Comparison of ENCODE assay signal across 8 cellular contexts in genomic region chr12:10153271-10154144, GRCh38. TPM values are rescaled to one million over a fixed set of nuclear protein-coding genes. Genes with fewer than 3 reads are reported as not detected.
DNase-seq lines count a peak whose midpoint lies in the region; ATAC-seq and TF ChIP-seq lines count a peak whose summit lies in the region.

No MANE protein-coding gene starts in this region.

- ATAC-seq in DND-41 (ENCODE audit: insufficient read depth, low read depth) (peak; percentile 54; the same call in 1 of the 3 replicates), HG02798 (IDR thresholded peaks at IDR 0.05; ENCODE audit: poor library complexity, unreplicated experiment) (peak; percentile 69), memory B cell (ENCODE audit: low read depth) (peak; percentile 73)
- ATAC-seq in effector memory CD8-positive, alpha-beta T cell (replicated peaks): peak; percentile 83

- no peaks in the 10 kb centered on the region for H3K27me3 Mint-ChIP-seq in effector memory CD8-positive, alpha-beta T cell
- peaks cover 7% of the 10 kb centered on the region for H3K27me3 Mint-ChIP-seq in memory B cell

- no peaks in the 10 kb centered on the region for H3K79me2 ChIP-seq in DND-41 (ENCODE audit: insufficient read depth, low read length)

- H3K9me3 ChIP-seq in DND-41 (ENCODE audit: insufficient read depth, low read length, severe bottlenecking): no peaks in the 10 kb centered on the region

- peak; percentile 83 for TF ChIP-seq CTCF in DND-41 (IDR thresholded peaks at IDR 0.05; ENCODE audit: borderline replicate concordance, extremely low read depth, low read length, poor library complexity, severe bottlenecking)

- peaks cover 5 to 9% of the 10 kb centered on the region in 2 donors for H3K4me1 Mint-ChIP-seq in effector memory CD8-positive, alpha-beta T cell (ENCODE audit: low read depth in 2 of 2)
- H3K4me1 Mint-ChIP-seq in memory B cell: peaks cover 5% of the 10 kb centered on the region

- H3K36me3 ChIP-seq in DND-41 (ENCODE audit: insufficient read depth, low read length): no peaks in the 10 kb centered on the region

- H2AFZ ChIP-seq in DND-41 (ENCODE audit: low read depth, low read length): peak overlapping the region; percentile 12

- peak overlapping the region; percentile 50 for H3K4me2 ChIP-seq in DND-41 (ENCODE audit: insufficient read depth, low read length)

- no peak overlapping the region for H3K27ac ChIP-seq in DND-41 (ENCODE audit: low read length)

- H3K36me3 Mint-ChIP-seq in effector memory CD8-positive, alpha-beta T cell (ENCODE audit: insufficient read depth): no peaks in the 10 kb centered on the region
- no peaks in the 10 kb centered on the region for H3K36me3 Mint-ChIP-seq in memory B cell

- H3K27me3 ChIP-seq in DND-41 (ENCODE audit: insufficient read depth, low read length, poor library complexity): peaks cover 11% of the 10 kb centered on the region

- peaks cover 8% of the 10 kb centered on the region for H3K4me1 ChIP-seq in DND-41 (ENCODE audit: insufficient read depth, low read length)

- DNase-seq in DND-41: peak; percentile 45
- peak; percentile 8 for DNase-seq in NCI-H69 (lab: John Stamatoyannopoulos, UW)
- DNase-seq in activated CD8-positive, alpha-beta memory T cell treated with anti-CD3 and anti-CD28 coated beads for 24 hours: peak; percentile 89
- peak; percentile 57 to 69 (median 63) for DNase-seq in effector memory CD8-positive, alpha-beta T cell
- peak; percentile 53 to 59 for DNase-seq in memory B cell (ENCODE audit: low spot score in 2 of 2)
- DNase-seq in stimulated activated CD4-positive, alpha-beta T cell treated with anti-CD3 and anti-CD28 coated beads, TNF-alpha, amount 100 ng/mL, for 24 hours (ENCODE audit: low read depth in 3 of 3): peak; percentile 16 to 45 (median 36)
- no peak for DNase-seq in A172 (ENCODE audit: low spot score)

- no peaks in the 10 kb centered on the region; the same call in 1 of the 2 replicates for H4K20me1 ChIP-seq in DND-41 (ENCODE audit: insufficient read depth, low read length)

- peak overlapping the region; percentile 88 to 92 for H3K4me3 Mint-ChIP-seq in effector memory CD8-positive, alpha-beta T cell
- peak overlapping the region; percentile 82 for H3K4me3 Mint-ChIP-seq in memory B cell

- peak overlapping the region in 1 of 2 experiments; percentile 15; a peak in 2 of 4 replicates for H3K4me3 ChIP-seq in DND-41 (ENCODE audit: low read depth in 1 of 2, low read length in 2 of 2)

- H3K9me3 Mint-ChIP-seq in effector memory CD8-positive, alpha-beta T cell: no peaks in the 10 kb centered on the region
- no peaks in the 10 kb centered on the region for H3K9me3 Mint-ChIP-seq in memory B cell

- no peak overlapping the region for H3K9ac ChIP-seq in DND-41 (ENCODE audit: low read depth, low read length)

- peak overlapping the region; percentile 83 for H3K27ac Mint-ChIP-seq in effector memory CD8-positive, alpha-beta T cell
- H3K27ac Mint-ChIP-seq in memory B cell: no peak overlapping the region

RNA-seq across cellular contexts. Expression of gene OLR1, which starts 18.4 kb away (rescaled TPM):
- 26.5 and 27.9 TPM in 2 replicates for total RNA-seq in A172 (2014; rRNA removed; shearing (Covaris generic))

RNA-seq across cellular contexts. Expression of gene CLEC7A, which starts 23.5 kb away (rescaled TPM):
- total RNA-seq in A172 (2014; rRNA removed; shearing (Covaris generic)): not detected in 2 replicates

RNA-seq across cellular contexts. Expression of gene TMEM52B, which starts 25.3 kb away (rescaled TPM):
- total RNA-seq in A172 (2014; rRNA removed; shearing (Covaris generic)): 3.4 and 10.9 TPM in 2 replicates

RNA-seq across cellular contexts. Expression of gene CLEC1A, which starts 54.7 kb away (rescaled TPM):
- total RNA-seq in A172 (2014; rRNA removed; shearing (Covaris generic)): not detected in 2 replicates

RNA-seq across cellular contexts. Expression of gene GABARAPL1, which starts 59.2 kb away (rescaled TPM):
- total RNA-seq in A172 (2014; rRNA removed; shearing (Covaris generic)): 20.4 and 20.8 TPM in 2 replicates
